15 cellular contexts compared by ENCODE assay signal in the genomic region with DNA sequence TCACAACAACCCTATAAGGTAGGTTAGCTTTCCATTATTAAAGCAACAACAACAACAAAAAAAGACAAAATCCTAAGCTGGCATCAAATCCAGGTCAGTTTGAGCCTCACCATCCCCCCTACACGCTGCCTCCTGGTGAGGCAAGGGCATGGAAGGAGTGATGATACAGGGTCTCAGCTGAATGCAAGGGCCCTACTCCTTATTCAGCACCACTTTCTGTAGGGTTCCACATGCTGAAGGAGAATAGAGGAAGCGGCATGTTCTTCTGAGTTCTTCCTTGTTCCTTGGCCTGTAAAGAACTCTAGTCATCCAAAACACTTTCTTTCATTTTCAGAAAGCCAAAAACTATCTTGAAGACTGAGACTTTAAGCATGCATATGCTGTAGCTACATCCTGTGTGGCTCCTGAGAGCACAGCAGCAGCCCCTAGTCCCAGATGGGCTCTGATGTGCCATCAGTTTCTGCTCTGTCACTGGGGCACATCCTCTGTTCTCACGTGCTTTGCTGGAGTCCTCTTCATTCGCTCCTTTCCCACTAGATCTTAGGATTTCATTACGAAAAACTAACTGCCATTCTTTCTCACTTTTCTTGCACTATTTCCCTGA. TPM values are rescaled to one million over a fixed set of nuclear protein-coding genes. Genes with fewer than 3 reads are reported as not detected.
DNase-seq lines count a peak whose midpoint lies in the region; ATAC-seq lines count a peak whose summit lies in the region.
"Had no signal": no experiment of that assay in that cellular context is flagged by ENCODE, and none has a peak within 500 bp of the region (broad histone marks: within the 10 kb centered on the region; RNA-seq: fewer than 3 reads in every experiment).

No MANE protein-coding gene starts in this region.

- peak overlapping the region; percentile 60 for H3K27ac Mint-ChIP-seq in activated naive CD8-positive, alpha-beta T cell treated with anti-CD3 and anti-CD28 coated beads, Interleukin-2, amount 10 ng/mL, durations not matched to agents 7 days and 5 days

- H3K4me3 Mint-ChIP-seq in activated naive CD8-positive, alpha-beta T cell treated with anti-CD3 and anti-CD28 coated beads, Interleukin-2, amount 10 ng/mL, durations not matched to agents 7 days and 5 days = peak overlapping the region; percentile 11

- no peaks in the 10 kb centered on the region for H3K9me3 Mint-ChIP-seq in activated naive CD8-positive, alpha-beta T cell treated with anti-CD3 and anti-CD28 coated beads, Interleukin-2, amount 10 ng/mL, durations not matched to agents 7 days and 5 days

- DNase-seq in activated naive CD8-positive, alpha-beta T cell treated with anti-CD3 and anti-CD28 coated beads, Interleukin-2, amount 10 ng/mL, durations not matched to agents 7 days and 5 days = no peak
- DNase-seq in OCI-M1 (lab: John Stamatoyannopoulos, UW) = no peak
- DNase-seq in HuH-7 (ENCODE audit: low spot score) = no peak
- no peak for DNase-seq in activated CD4-positive, CD25-positive, alpha-beta regulatory T cell treated with anti-CD3 and anti-CD28 coated beads, Interleukin-2, amount 50 U/mL, for 72 hours
- DNase-seq: activated T-cell treated with anti-CD3 and anti-CD28 coated beads, Interleukin-2, amount 50 U/mL, for 48 hours; foreskin fibroblast; H7; lower lobe of right lung; NCI-H526 had no signal

- POLR2A ChIA-PET in activated naive CD8-positive, alpha-beta T cell treated with anti-CD3 and anti-CD28 coated beads, Interleukin-2, amount 10 ng/mL, durations not matched to agents 7 days and 5 days (lab: Charles Lee) = interaction anchor here (0.8 kb wide), 1 partner anchor 9 kb away, joined by 3 read pairs; no protein-coding TSS in a partner anchor

- peaks cover 21% of the 10 kb centered on the region for H3K4me1 Mint-ChIP-seq in activated naive CD8-positive, alpha-beta T cell treated with anti-CD3 and anti-CD28 coated beads, Interleukin-2, amount 10 ng/mL, durations not matched to agents 7 days and 5 days

- peak; percentile 85 for ATAC-seq in GM18861 (IDR thresholded peaks at IDR 0.05; ENCODE audit: unreplicated experiment)
- ATAC-seq in GM21423 (IDR thresholded peaks at IDR 0.05; ENCODE audit: unreplicated experiment) = peak; percentile 96
- peak; percentile 95 for ATAC-seq in HG03135 (IDR thresholded peaks at IDR 0.05; ENCODE audit: unreplicated experiment)
- ATAC-seq in activated naive CD8-positive, alpha-beta T cell treated with anti-CD3 and anti-CD28 coated beads, Interleukin-2, amount 10 ng/mL, durations not matched to agents 7 days and 5 days (ENCODE audit: low read depth) = peak; percentile 97
- ATAC-seq: lower lobe of right lung had no signal

- peaks cover 18% of the 10 kb centered on the region for H3K27me3 Mint-ChIP-seq in activated naive CD8-positive, alpha-beta T cell treated with anti-CD3 and anti-CD28 coated beads, Interleukin-2, amount 10 ng/mL, durations not matched to agents 7 days and 5 days

- H3K36me3 Mint-ChIP-seq in activated naive CD8-positive, alpha-beta T cell treated with anti-CD3 and anti-CD28 coated beads, Interleukin-2, amount 10 ng/mL, durations not matched to agents 7 days and 5 days = no peaks in the 10 kb centered on the region

RNA-seq across cellular contexts. Expression of a gene that starts 6.2 kb away (rescaled TPM):
- total RNA-seq in activated naive CD8-positive, alpha-beta T cell treated with anti-CD3 and anti-CD28 coated beads, Interleukin-2, amount 10 ng/mL, durations not matched to agents 7 days and 5 days = 1 to 10 TPM; 3.5 to 4.3 TPM
- total RNA-seq: pulmonary artery endothelial cell had no signal

RNA-seq across cellular contexts. Expression of a gene that starts 19.9 kb away (rescaled TPM):
- total RNA-seq in activated naive CD8-positive, alpha-beta T cell treated with anti-CD3 and anti-CD28 coated beads, Interleukin-2, amount 10 ng/mL, durations not matched to agents 7 days and 5 days = not detected
- total RNA-seq: chondrocyte, H7, LHCN-M2, lower lobe of right lung, pulmonary artery endothelial cell had no signal
